ENCODE assay signal across 8 cellular contexts in genomic region chr10:112307631-112308502, GRCh38. TPM values are rescaled to one million over a fixed set of nuclear protein-coding genes. Genes with fewer than 3 reads are reported as not detected.
DNase-seq lines count a peak whose midpoint lies in the region; ATAC-seq and TF ChIP-seq lines count a peak whose summit lies in the region.

No MANE protein-coding gene starts in this region.

- H3K36me3 ChIP-seq in H7 (replicated peaks; ENCODE audit: control insufficient read depth, insufficient read depth, low read length) = no peaks in the 10 kb centered on the region
- no peaks in the 10 kb centered on the region for H3K36me3 ChIP-seq in spleen

- TF ChIP-seq CTCF in spleen (IDR thresholded peaks at IDR 0.05 in 8 of 11, conservative IDR thresholded peaks at IDR 0.05 in 3 of 11) = peak in 9 of 11 experiments; percentile 14 to 73 (median 67)

- H3K9me3 ChIP-seq in spleen = no peaks in the 10 kb centered on the region

- no peaks in the 10 kb centered on the region for H3K36me3 Mint-ChIP-seq in activated naive CD8-positive, alpha-beta T cell treated with anti-CD3 and anti-CD28 coated beads, Interleukin-2, amount 10 ng/mL, durations not matched to agents 7 days and 5 days

- no peaks in the 10 kb centered on the region for H3K27me3 ChIP-seq in H7 (ENCODE audit: control insufficient read depth, insufficient read depth, low read length)
- no peaks in the 10 kb centered on the region for H3K27me3 ChIP-seq in spleen (replicated peaks in 1 of 7)

- DNase-seq in NK-92 treated with Interleukin-12 subunit alpha and Interleukin-12 subunit beta, amount 100 ng/mL, for 24 hours (lab: John Stamatoyannopoulos, UW) = peak; percentile 59
- no peak for DNase-seq in NK-92 (lab: John Stamatoyannopoulos, UW; ENCODE audit: unreplicated experiment)
- DNase-seq in H7 = peak; percentile 80
- DNase-seq in NCI-H226 = peak; percentile 5
- no peak for DNase-seq in activated naive CD8-positive, alpha-beta T cell treated with anti-CD3 and anti-CD28 coated beads, Interleukin-2, amount 10 ng/mL, durations not matched to agents 7 days and 5 days
- peak; percentile 38 for DNase-seq in left ventricle myocardium superior
- DNase-seq in spleen = no peak
- DNase-seq in MV-4-11 (lab: John Stamatoyannopoulos, UW) = no peak

- H3K4me3 Mint-ChIP-seq in activated naive CD8-positive, alpha-beta T cell treated with anti-CD3 and anti-CD28 coated beads, Interleukin-2, amount 10 ng/mL, durations not matched to agents 7 days and 5 days = no peak overlapping the region

- H3K27ac ChIP-seq in spleen = no peak overlapping the region

- no peak for TF ChIP-seq POLR2A in spleen (IDR thresholded peaks at IDR 0.05)

- H3K4me3 ChIP-seq in H7 (ENCODE audit: insufficient read depth, low read depth, low read length) (no peak overlapping the region), spleen (no peak overlapping the region)

- peaks cover 0 to 6% (median 0%) of the 10 kb centered on the region in 6 donors for H3K4me1 ChIP-seq in spleen

- no peaks in the 10 kb centered on the region for H3K9me3 Mint-ChIP-seq in activated naive CD8-positive, alpha-beta T cell treated with anti-CD3 and anti-CD28 coated beads, Interleukin-2, amount 10 ng/mL, durations not matched to agents 7 days and 5 days

- intact Hi-C loops in left ventricle myocardium superior (cut with micrococcal nuclease) = loop anchor here (10.0 kb wide), 1 partner anchor 123 kb away; the partner anchor contains the start of gene GPAM
- intact Hi-C loops in spleen (cut with DNase I; ENCODE audit: low total_unique reads) = no loop called here

- H3K4me1 Mint-ChIP-seq in activated naive CD8-positive, alpha-beta T cell treated with anti-CD3 and anti-CD28 coated beads, Interleukin-2, amount 10 ng/mL, durations not matched to agents 7 days and 5 days = no peaks in the 10 kb centered on the region

- 34 to 40% (median 37%) methylated on average over 6 of the region's 6 CpGs for WGBS in spleen, 5 donors

- no peak overlapping the region for H3K27ac Mint-ChIP-seq in activated naive CD8-positive, alpha-beta T cell treated with anti-CD3 and anti-CD28 coated beads, Interleukin-2, amount 10 ng/mL, durations not matched to agents 7 days and 5 days

- peak; percentile 47 for ATAC-seq in activated naive CD8-positive, alpha-beta T cell treated with anti-CD3 and anti-CD28 coated beads, Interleukin-2, amount 10 ng/mL, durations not matched to agents 7 days and 5 days (ENCODE audit: low read depth)
- ATAC-seq in left ventricle myocardium superior = peak; percentile 70

- POLR2A ChIA-PET in activated naive CD8-positive, alpha-beta T cell treated with anti-CD3 and anti-CD28 coated beads, Interleukin-2, amount 10 ng/mL, durations not matched to agents 7 days and 5 days (lab: Charles Lee) = no interaction called here

- H3K27me3 Mint-ChIP-seq in activated naive CD8-positive, alpha-beta T cell treated with anti-CD3 and anti-CD28 coated beads, Interleukin-2, amount 10 ng/mL, durations not matched to agents 7 days and 5 days = peaks cover 22% of the 10 kb centered on the region

RNA-seq across cellular contexts. Expression of gene TECTB, which starts 24.7 kb away (rescaled TPM):
- total RNA-seq in H7 (2014; rRNA removed; shearing (Covaris generic)) = not detected in 2 replicates
- total RNA-seq in activated naive CD8-positive, alpha-beta T cell treated with anti-CD3 and anti-CD28 coated beads, Interleukin-2, amount 10 ng/mL, durations not matched to agents 7 days and 5 days = not detected
- total RNA-seq in left ventricle myocardium superior (not detected), spleen (not detected)
- polyA plus RNA-seq in spleen = not detected

Comparison
In these comparisons a context has a peak if more than half of its experiments do, and no peak if none do; other contexts are left out.
1. DNase-seq: peak in NK-92 treated with Interleukin-12 subunit alpha and Interleukin-12 subunit beta, amount 100 ng/mL, for 24 hours (single experiment), H7 (single experiment), NCI-H226 (single experiment) and left ventricle myocardium superior (single experiment); none in NK-92 (single experiment), activated naive CD8-positive, alpha-beta T cell treated with anti-CD3 and anti-CD28 coated beads, Interleukin-2, amount 10 ng/mL, durations not matched to agents 7 days and 5 days (single experiment), spleen (single experiment) and MV-4-11 (single experiment).